ENCODE assay signal across 17 cellular contexts in genomic region chr12:50569876-50570275, GRCh38.
DNase-seq lines count a peak whose midpoint lies in the region; ATAC-seq and TF ChIP-seq lines count a peak whose summit lies in the region.
"Had no signal": no experiment of that assay in that cellular context is flagged by ENCODE, and none has a peak within 500 bp of the region (broad histone marks: within the 10 kb centered on the region; RNA-seq: fewer than 3 reads in every experiment).

No MANE protein-coding gene starts in this region.

- no peak overlapping the region for H3K4me3 Mint-ChIP-seq in HFFc6
- H3K4me3 Mint-ChIP-seq in natural killer cell: no peak overlapping the region
- H3K4me3 Mint-ChIP-seq: activated CD8-positive, alpha-beta T cell treated with anti-CD3 and anti-CD28 coated beads, Interleukin-2, amount 10 ng/mL, durations not matched to agents 7 days and 5 days; activated T-helper 17 cell treated with anti-CD3 and anti-CD28 coated beads, Interleukin-2, amount 50 U/mL, for 72 hours; CD14-positive monocyte had no signal

- no peak overlapping the region for H3K4me3 ChIP-seq in choroid plexus epithelial cell (ENCODE audit: low read depth, low read length)
- H3K4me3 ChIP-seq in lower lobe of right lung: no peak overlapping the region
- H3K4me3 ChIP-seq in suprapubic skin: no peak overlapping the region
- H3K4me3 ChIP-seq in transverse colon: no peak overlapping the region
- H3K4me3 ChIP-seq: mucosa of descending colon, thoracic aorta had no signal

- TF ChIP-seq EP300 in suprapubic skin (IDR thresholded peaks at IDR 0.05) (no peak), transverse colon (IDR thresholded peaks at IDR 0.05; ENCODE audit: low read depth) (no peak)

- no peaks in the 10 kb centered on the region for H3K36me3 ChIP-seq in lower lobe of right lung
- no peaks in the 10 kb centered on the region for H3K36me3 ChIP-seq in suprapubic skin
- H3K36me3 ChIP-seq in transverse colon: no peaks in the 10 kb centered on the region
- H3K36me3 ChIP-seq: thoracic aorta had no signal

- intact Hi-C loops in lower lobe of right lung (cut with DNase I): no loop called here
- intact Hi-C loops in transverse colon (cut with DNase I; ENCODE audit: low total_unique reads): no loop called here
- intact Hi-C loops in natural killer cell (cut with micrococcal nuclease): no loop called here

- H3K4me1 ChIP-seq in lower lobe of right lung (peaks cover 83% of the 10 kb centered on the region), suprapubic skin (peaks cover 68% of the 10 kb centered on the region), transverse colon (peaks cover 24 to 70% (median 55%) of the 10 kb centered on the region in 4 donors)

- in situ Hi-C loops in transverse colon (cut with MboI; ENCODE audit: low pct_ligation_motif_present in 1 of 4, low pct_unique_long_range_greater_than_20kb in 1 of 4, low sequenced_read_pairs in 3 of 4): loop anchor here in 1 of 4 donors (25.0 kb wide), 1 partner anchor 108 kb away; no protein-coding TSS in a partner anchor

- DNase-seq in HFFc6 (no peak), choroid plexus epithelial cell (ENCODE audit: low read depth) (peak; percentile 50), lower lobe of right lung (no peak), suprapubic skin (ENCODE audit: low spot score in 2 of 2) (no peak), transverse colon (no peak), natural killer cell (no peak), SKM-1 (lab: John Stamatoyannopoulos, UW; ENCODE audit: unreplicated experiment) (no peak), OCI-M1 (lab: John Stamatoyannopoulos, UW) (no peak)
- DNase-seq: activated CD8-positive, alpha-beta T cell treated with anti-CD3 and anti-CD28 coated beads, Interleukin-2, amount 10 ng/mL, durations not matched to agents 7 days and 5 days; aorta; mucosa of descending colon; NCI-H1048; NCI-H2171 had no signal

- H3K9me3 Mint-ChIP-seq in HFFc6 (no peaks in the 10 kb centered on the region), natural killer cell (no peaks in the 10 kb centered on the region)
- H3K9me3 Mint-ChIP-seq: activated T-helper 17 cell treated with anti-CD3 and anti-CD28 coated beads, Interleukin-2, amount 50 U/mL, for 72 hours; CD14-positive monocyte had no signal

- TF ChIP-seq CTCF in HFFc6 (IDR thresholded peaks at IDR 0.05) (no peak), choroid plexus epithelial cell (conservative IDR thresholded peaks at IDR 0.05; ENCODE audit: low read depth, low read length) (no peak), lower lobe of right lung (IDR thresholded peaks at IDR 0.05) (no peak), suprapubic skin (IDR thresholded peaks at IDR 0.05) (no peak), transverse colon (IDR thresholded peaks at IDR 0.05) (no peak), natural killer cell (IDR thresholded peaks at IDR 0.05) (no peak)

- peaks cover 5% of the 10 kb centered on the region; the same call in 1 of the 2 replicates for H3K36me3 Mint-ChIP-seq in HFFc6 (ENCODE audit: low read depth)
- H3K36me3 Mint-ChIP-seq in natural killer cell: no peaks in the 10 kb centered on the region
- H3K36me3 Mint-ChIP-seq: CD14-positive monocyte had no signal

- H3K27ac ChIP-seq in lower lobe of right lung (peak overlapping the region; percentile 46), suprapubic skin (peak overlapping the region; percentile 47), transverse colon (peak overlapping the region in 1 of 4 donors; percentile 3)

- WGBS in suprapubic skin: 27% methylated on average over 3 of the region's 3 CpGs
- 80 to 90% methylated on average over 3 of the region's 3 CpGs for WGBS in transverse colon (ENCODE audit: low coverage in 1 of 2), 2 donors

- TF ChIP-seq POLR2A in suprapubic skin (IDR thresholded peaks at IDR 0.05): no peak
- no peak for TF ChIP-seq POLR2A in transverse colon (IDR thresholded peaks at IDR 0.05)

- H3K9me3 ChIP-seq in lower lobe of right lung: no peaks in the 10 kb centered on the region
- H3K9me3 ChIP-seq in suprapubic skin: no peaks in the 10 kb centered on the region
- no peaks in the 10 kb centered on the region for H3K9me3 ChIP-seq in transverse colon
- H3K9me3 ChIP-seq: mucosa of descending colon, thoracic aorta had no signal

- H3K27me3 ChIP-seq in lower lobe of right lung (ENCODE audit: low read depth) (no peaks in the 10 kb centered on the region), suprapubic skin (no peaks in the 10 kb centered on the region), transverse colon (no peaks in the 10 kb centered on the region)

- ATAC-seq in lower lobe of right lung (no peak), natural killer cell (no peak)
- ATAC-seq: activated CD8-positive, alpha-beta T cell treated with anti-CD3 and anti-CD28 coated beads, Interleukin-2, amount 10 ng/mL, durations not matched to agents 7 days and 5 days; activated T-helper 17 cell treated with anti-CD3 and anti-CD28 coated beads, Interleukin-2, amount 50 U/mL, for 72 hours; mucosa of descending colon had no signal

- H3K27me3 Mint-ChIP-seq in HFFc6 (ENCODE audit: insufficient read depth): peaks cover 4% of the 10 kb centered on the region; the same call in 1 of the 2 replicates
- no peaks in the 10 kb centered on the region for H3K27me3 Mint-ChIP-seq in natural killer cell (ENCODE audit: low read depth in 2 of 2)
- H3K27me3 Mint-ChIP-seq: activated T-helper 17 cell treated with anti-CD3 and anti-CD28 coated beads, Interleukin-2, amount 50 U/mL, for 72 hours; progenitor cell of endocrine pancreas had no signal

- H3K27ac Mint-ChIP-seq in HFFc6: peak overlapping the region; percentile 48
- no peak overlapping the region for H3K27ac Mint-ChIP-seq in natural killer cell
- H3K27ac Mint-ChIP-seq: activated CD8-positive, alpha-beta T cell treated with anti-CD3 and anti-CD28 coated beads, Interleukin-2, amount 10 ng/mL, durations not matched to agents 7 days and 5 days; activated T-helper 17 cell treated with anti-CD3 and anti-CD28 coated beads, Interleukin-2, amount 50 U/mL, for 72 hours; progenitor cell of endocrine pancreas had no signal

- H3K4me1 Mint-ChIP-seq in HFFc6 (ENCODE audit: low read depth) (peaks cover 63% of the 10 kb centered on the region), natural killer cell (peaks cover 17 to 26% of the 10 kb centered on the region in 2 donors)
